10 cellular contexts compared by ENCODE assay signal in the genomic region with DNA sequence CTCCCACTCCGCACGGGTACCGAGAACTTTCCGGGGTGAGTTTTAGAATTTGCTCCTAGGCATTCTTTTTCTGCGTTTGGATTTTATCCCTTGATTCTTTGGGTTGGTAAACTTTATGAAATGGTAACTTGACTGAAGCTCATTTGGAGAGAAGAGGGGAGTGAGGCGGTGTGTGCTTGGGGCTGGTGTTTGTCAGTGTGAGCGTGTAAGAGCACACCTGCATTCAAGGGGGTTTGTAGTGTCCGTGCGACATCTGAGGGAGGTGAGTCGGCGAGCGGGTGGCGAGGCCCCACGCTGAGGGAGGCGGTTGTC. TPM values are rescaled to one million over a fixed set of nuclear protein-coding genes. Genes with fewer than 3 reads are reported as not detected.
DNase-seq lines count a peak whose midpoint lies in the region; ATAC-seq and TF ChIP-seq lines count a peak whose summit lies in the region.
"Had no signal": no experiment of that assay in that cellular context is flagged by ENCODE, and none has a peak within 500 bp of the region (broad histone marks: within the 10 kb centered on the region; RNA-seq: fewer than 3 reads in every experiment).

No MANE protein-coding gene starts in this region.

- no peaks in the 10 kb centered on the region for H3K36me3 ChIP-seq in psoas muscle (ENCODE audit: insufficient read depth in 1 of 2, low read depth in 1 of 2)

- CTCF ChIA-PET in RWPE1 (lab: Yijun Ruan, JAX): interaction anchor here (0.6 to 1.1 kb wide), 4 partner anchors 94 to 843 kb away, joined by 3 read pairs; no protein-coding TSS in a partner anchor

- peak overlapping the region; percentile 14; the same call in 1 of the 2 replicates for H3K4me3 ChIP-seq in GM12865 (ENCODE audit: low read depth, low read length)
- H3K4me3 ChIP-seq in fibroblast of the aortic adventitia (ENCODE audit: low read depth, low read length): peak overlapping the region; percentile 99
- H3K4me3 ChIP-seq in psoas muscle: peak overlapping the region; percentile 90

- WGBS in psoas muscle, 3 donors: 12 to 20% (median 17%) methylated on average over 15 of the region's 15 CpGs

- POLR2A ChIA-PET in RWPE1 (lab: Yijun Ruan, JAX; ENCODE audit: low non-redundant PET): no interaction called here

- no peaks in the 10 kb centered on the region for H3K9me3 ChIP-seq in psoas muscle

- intact Hi-C loops in psoas muscle (cut with DNase I): loop anchor here (5.0 to 10.0 kb wide), 7 partner anchors 107 to 1141 kb away; no protein-coding TSS in a partner anchor

- peak overlapping the region; percentile 97 for H3K27ac ChIP-seq in RWPE1
- H3K27ac ChIP-seq in psoas muscle: no peak overlapping the region

- DNase-seq in GM12865 (ENCODE audit: low read depth) (no peak), RWPE1 (ENCODE audit: low spot score) (no peak), fibroblast of the aortic adventitia (ENCODE audit: low read depth) (peak; percentile 20), psoas muscle (no peak), NCI-H187 (lab: John Stamatoyannopoulos, UW) (no peak), HCEC 1CT (no peak)

- H3K4me1 ChIP-seq in psoas muscle: peaks cover 11% of the 10 kb centered on the region

- H3K27me3 ChIP-seq in psoas muscle (ENCODE audit: insufficient read depth in 3 of 3, low read length in 2 of 3): peaks cover 4 to 73% (median 5%) of the 10 kb centered on the region in 3 donors

- no peak for TF ChIP-seq CTCF in GM12865 (IDR thresholded peaks at IDR 0.05; ENCODE audit: insufficient read depth, low read depth, low read length, missing control alignments)
- no peak for TF ChIP-seq CTCF in RWPE1 (conservative IDR thresholded peaks at IDR 0.05; ENCODE audit: low read depth)
- no peak for TF ChIP-seq CTCF in fibroblast of the aortic adventitia (IDR thresholded peaks at IDR 0.05; ENCODE audit: insufficient read depth, low read length)
- TF ChIP-seq CTCF in psoas muscle (IDR thresholded peaks at IDR 0.05): no peak

- ATAC-seq in psoas muscle (no peak), GM18511 (IDR thresholded peaks at IDR 0.05; ENCODE audit: unreplicated experiment) (no peak), GM21528 (IDR thresholded peaks at IDR 0.05; ENCODE audit: low FRiP score, unreplicated experiment) (no peak)

RNA-seq across cellular contexts. Expression of a gene that starts 2.4 kb away (rescaled TPM):
- total RNA-seq in fibroblast of the aortic adventitia (ENCODE audit: low replicate concordance) (21.7 and 29.8 TPM in 2 replicates), psoas muscle (1 to 10 TPM; 2.3 to 5.7 (median 4.7) TPM)
- 1 to 10 TPM; 1.1 to 2.0 (median 1.7) TPM for polyA plus RNA-seq in psoas muscle

RNA-seq across cellular contexts. Expression of a gene that starts 27.4 kb away (rescaled TPM):
- total RNA-seq in fibroblast of the aortic adventitia (ENCODE audit: low replicate concordance): 3.6 and 6.3 TPM in 2 replicates
- total RNA-seq in psoas muscle: 1 to 10 TPM; 2.4 to 5.7 (median 2.6) TPM
- polyA plus RNA-seq in psoas muscle: 1 to 10 TPM; 1.0 to 2.9 (median 1.5) TPM
- total RNA-seq: LHCN-M2, myocyte had no signal

Comparison
In these comparisons a context has a peak if more than half of its experiments do, and no peak if none do; other contexts are left out.
1. H3K4me3 ChIP-seq: peak in every context shown above with its lines; median percentile 99 in fibroblast of the aortic adventitia; 90 in psoas muscle; 14 in GM12865.